In the genomic region with DNA sequence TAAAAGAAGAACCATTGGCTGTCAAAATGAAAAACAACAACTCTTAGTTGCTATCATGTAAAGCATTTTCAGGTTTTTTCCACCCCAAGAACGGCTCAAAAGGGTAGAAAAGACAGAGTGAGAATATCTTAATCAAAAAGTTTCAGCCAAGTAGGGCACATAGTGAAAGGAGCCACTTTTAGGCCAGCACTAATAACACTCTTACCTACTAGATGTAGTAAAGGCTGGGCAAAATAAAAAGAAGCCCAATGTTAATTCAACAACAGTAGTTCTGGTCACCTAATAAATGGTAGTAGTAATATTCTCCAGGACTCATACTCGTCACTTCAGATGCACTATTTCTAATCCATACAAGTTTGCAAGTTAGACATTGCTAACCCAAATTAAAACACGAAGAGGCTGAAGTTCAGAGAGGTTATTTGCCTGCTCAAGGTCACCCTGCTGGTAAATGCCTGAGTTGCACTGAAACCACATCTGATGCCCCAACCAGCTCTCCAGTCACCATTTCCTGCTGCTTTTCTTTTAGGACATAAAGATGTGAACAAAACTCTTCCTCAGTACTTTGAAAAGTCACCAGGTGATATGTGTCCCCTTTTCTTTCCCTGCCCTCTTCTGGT, we compare ENCODE assay signal across 8 cellular contexts. TPM values are rescaled to one million over a fixed set of nuclear protein-coding genes. Genes with fewer than 3 reads are reported as not detected.
DNase-seq lines count a peak whose midpoint lies in the region; ATAC-seq, FAIRE-seq and TF ChIP-seq lines count a peak whose summit lies in the region.
"Had no signal": no experiment of that assay in that cellular context is flagged by ENCODE, and none has a peak within 500 bp of the region (broad histone marks: within the 10 kb centered on the region; RNA-seq: fewer than 3 reads in every experiment).

No MANE protein-coding gene starts in this region.

- peak overlapping the region; percentile 36 for H2AFZ ChIP-seq in GM12878 (ENCODE audit: control insufficient read depth, low read depth, low read length)
- H2AFZ ChIP-seq: parathyroid adenoma had no signal

- H3K27me3 ChIP-seq in GM12878 (replicated peaks in 1 of 2; ENCODE audit: control insufficient read depth in 2 of 2, insufficient read depth in 2 of 2, low read length in 1 of 2) = no peaks in the 10 kb centered on the region
- H3K27me3 ChIP-seq in CD4-positive, alpha-beta T cell (ENCODE audit: control insufficient read depth, insufficient read depth, low read length) = peaks cover 8% of the 10 kb centered on the region

- TF ChIP-seq POLR2A in GM12878 (IDR thresholded peaks at IDR 0.05; ENCODE audit: low read depth, low read length) = no peak

- intact Hi-C loops in GM12878 (cut with micrococcal nuclease; ENCODE audit: unreplicated experiment) = loop anchor here (2.0 kb wide), 1 partner anchor 21 kb away; no protein-coding TSS in a partner anchor
- intact Hi-C loops in CD4-positive, alpha-beta T cell (cut with DNase I, micrococcal nuclease) = no loop called here

- peaks cover 21% of the 10 kb centered on the region for H3K4me1 ChIP-seq in GM12878 (ENCODE audit: control insufficient read depth, insufficient read depth, low read length)
- H3K4me1 ChIP-seq: parathyroid adenoma had no signal

- H3K36me3 Mint-ChIP-seq in CD4-positive, alpha-beta T cell (ENCODE audit: low read depth) = no peaks in the 10 kb centered on the region

- FAIRE-seq in GM12878 (lab: Jason Lieb, UNC) = peak; percentile 92

- 1% methylated on average over 3 of the region's 3 CpGs for WGBS in GM12878 (ENCODE audit: insufficient coverage, insufficient replicate concordance, low lambda C conversion rate, missing lambda C conversion rate)

- peaks cover 36% of the 10 kb centered on the region for H3K27me3 Mint-ChIP-seq in CD4-positive, alpha-beta T cell

- SMC1A ChIA-PET in GM12878 (lab: Charles Lee; ENCODE audit: uncharacterized antibody, unreplicated experiment) = interaction anchor here (0.9 to 7.9 kb wide), 9 partner anchors 9 to 78 kb away, joined by 3 to 72 read pairs (median 9); no protein-coding TSS in a partner anchor

- H3K4me3 Mint-ChIP-seq in CD4-positive, alpha-beta T cell = no peak overlapping the region

- peak; percentile 23 to 59 (median 59); a peak in 5 of 6 replicates for TF ChIP-seq CTCF in GM12878 (IDR thresholded peaks at IDR 0.05 in 2 of 3, conservative IDR thresholded peaks at IDR 0.05 in 1 of 3; ENCODE audit: control insufficient read depth in 2 of 3, extremely low read depth in 1 of 3, insufficient read depth in 1 of 3, low read depth in 3 of 3, low read length in 3 of 3)
- TF ChIP-seq CTCF in CD4-positive, alpha-beta T cell (IDR thresholded peaks at IDR 0.05) = no peak

- H3K27ac ChIP-seq in GM12878 (ENCODE audit: control insufficient read depth, insufficient read depth) = peak overlapping the region; percentile 5
- no peak overlapping the region for H3K27ac ChIP-seq in CD4-positive, alpha-beta T cell (ENCODE audit: low read depth, low read length)
- H3K27ac ChIP-seq: parathyroid adenoma had no signal

- no peaks in the 10 kb centered on the region for H3K9me3 Mint-ChIP-seq in CD4-positive, alpha-beta T cell

- BruUV-seq in GM12878 (replicated peaks; lab: Mats Ljungman, UMichigan) = no TSS peak

- ATAC-seq in GM18498 (IDR thresholded peaks at IDR 0.05; ENCODE audit: unreplicated experiment) (peak; percentile 76), GM21576 (IDR thresholded peaks at IDR 0.05; ENCODE audit: unreplicated experiment) (peak; percentile 62), HG03571 (IDR thresholded peaks at IDR 0.05; ENCODE audit: unreplicated experiment) (peak; percentile 64), GM12878 (peak; percentile 75)
- ATAC-seq in stimulated activated naive CD8-positive, alpha-beta T cell treated with anti-CD3 and anti-CD28 coated beads, Interleukin-15, Interleukin-2, amounts not matched to agents 100 U/mL and 50 U/mL, for 24 hours = peak; percentile 50
- no peak for ATAC-seq in CD4-positive, alpha-beta T cell (ENCODE audit: poor library complexity)

- POLR2A ChIA-PET in GM12878 (lab: Charles Lee) = interaction anchor here (0.6 to 1.6 kb wide), 2 partner anchors 16 to 30 kb away, joined by 3 read pairs; no protein-coding TSS in a partner anchor
- POLR2A ChIA-PET in CD4-positive, alpha-beta T cell (lab: Charles Lee) = no interaction called here

- peak overlapping the region; percentile 41; the same call in 1 of the 2 replicates for H3K4me3 ChIP-seq in GM12878

- in situ Hi-C loops in GM12878 (cut with MboI) = no loop called here

- CTCF ChIA-PET in GM12878 (lab: Yijun Ruan, JAX) = interaction anchor here (0.7 to 5.0 kb wide), 14 partner anchors 7 to 145 kb away, joined by 3 to 35 read pairs (median 6); a partner anchor contains a TSS
- CTCF ChIA-PET in CD4-positive, alpha-beta T cell (lab: Charles Lee) = no interaction called here

- no peaks in the 10 kb centered on the region for H4K20me1 ChIP-seq in GM12878 (ENCODE audit: control insufficient read depth, insufficient read depth)

- H3K9ac ChIP-seq in GM12878 (ENCODE audit: control insufficient read depth, insufficient read depth, low read length) = no peak overlapping the region
- H3K9ac ChIP-seq: parathyroid adenoma had no signal

- no peaks in the 10 kb centered on the region; the same call in 2 of the 3 replicates for H3K9me3 ChIP-seq in GM12878 (replicated peaks; ENCODE audit: control insufficient read depth, insufficient read depth, low read length)
- H3K9me3 ChIP-seq in CD4-positive, alpha-beta T cell (ENCODE audit: control insufficient read depth, low read length) = no peaks in the 10 kb centered on the region

- peak overlapping the region; percentile 1 for H3K4me2 ChIP-seq in GM12878 (ENCODE audit: control insufficient read depth, insufficient read depth)

- peak; percentile 35 for DNase-seq in GM12878 (ENCODE audit: low read depth, low spot score)
- no peak for DNase-seq in stimulated activated naive CD8-positive, alpha-beta T cell treated with anti-CD3 and anti-CD28 coated beads, Interleukin-15, Interleukin-2, amounts not matched to agents 100 U/mL and 50 U/mL, for 24 hours
- no peak for DNase-seq in NCI-H128 (lab: John Stamatoyannopoulos, UW; ENCODE audit: unreplicated experiment)
- DNase-seq in CD4-positive, alpha-beta T cell = no peak

- no peak for TF ChIP-seq EP300 in GM12878 (IDR thresholded peaks at IDR 0.05; ENCODE audit: borderline replicate concordance in 1 of 2, control insufficient read depth in 1 of 2, low read depth in 2 of 2, low read length in 2 of 2)

- peaks cover 93% of the 10 kb centered on the region for H3K79me2 ChIP-seq in GM12878 (ENCODE audit: control insufficient read depth, insufficient read depth, low read length)

- no peaks in the 10 kb centered on the region for H3K4me1 Mint-ChIP-seq in CD4-positive, alpha-beta T cell (ENCODE audit: low read depth)

- TF ChIP-seq RAD21 in GM12878 (IDR thresholded peaks at IDR 0.05; ENCODE audit: insufficient read depth, low read depth, low read length) = peak; percentile 26; the same call in 1 of the 2 replicates

- no peaks in the 10 kb centered on the region for H3K36me3 ChIP-seq in GM12878 (ENCODE audit: control insufficient read depth in 2 of 2, insufficient read depth in 2 of 2, low read length in 1 of 2)

- no peak overlapping the region for H3K27ac Mint-ChIP-seq in CD4-positive, alpha-beta T cell

- RAD21 ChIA-PET in GM12878 (lab: Charles Lee; ENCODE audit: unreplicated experiment) = interaction anchor here (0.9 to 3.0 kb wide), 7 partner anchors 9 to 78 kb away, joined by 3 to 17 read pairs (median 7); no protein-coding TSS in a partner anchor

TF ChIP-seq in GM12878, 131 proteins besides CTCF, POLR2A, EP300 and RAD21 (continues in another document):
- TF ChIP-seq ZNF207 (IDR thresholded peaks at IDR 0.05; ENCODE audit: borderline replicate concordance) (no peak), YY1 (IDR thresholded peaks at IDR 0.05; ENCODE audit: low read depth, low read length) (0 out of 2 replicates have a peak, but pooled peaks have one; percentile 26), EGR1 (IDR thresholded peaks at IDR 0.05; ENCODE audit: borderline replicate concordance in 1 of 2, low read depth in 2 of 2, low read length in 2 of 2) (no peak), NR2F1 (conservative IDR thresholded peaks at IDR 0.05) (peak; percentile 84), RUNX3 (IDR thresholded peaks at IDR 0.05; ENCODE audit: low read length) (peak; percentile 76), ESRRA (IDR thresholded peaks at IDR 0.05; ENCODE audit: low read length) (peak; percentile 94), RELA (IDR thresholded peaks at IDR 0.05; ENCODE audit: borderline replicate concordance, partially characterized antibody) (peak; percentile 35)
- TF ChIP-seq, protein P1, sequence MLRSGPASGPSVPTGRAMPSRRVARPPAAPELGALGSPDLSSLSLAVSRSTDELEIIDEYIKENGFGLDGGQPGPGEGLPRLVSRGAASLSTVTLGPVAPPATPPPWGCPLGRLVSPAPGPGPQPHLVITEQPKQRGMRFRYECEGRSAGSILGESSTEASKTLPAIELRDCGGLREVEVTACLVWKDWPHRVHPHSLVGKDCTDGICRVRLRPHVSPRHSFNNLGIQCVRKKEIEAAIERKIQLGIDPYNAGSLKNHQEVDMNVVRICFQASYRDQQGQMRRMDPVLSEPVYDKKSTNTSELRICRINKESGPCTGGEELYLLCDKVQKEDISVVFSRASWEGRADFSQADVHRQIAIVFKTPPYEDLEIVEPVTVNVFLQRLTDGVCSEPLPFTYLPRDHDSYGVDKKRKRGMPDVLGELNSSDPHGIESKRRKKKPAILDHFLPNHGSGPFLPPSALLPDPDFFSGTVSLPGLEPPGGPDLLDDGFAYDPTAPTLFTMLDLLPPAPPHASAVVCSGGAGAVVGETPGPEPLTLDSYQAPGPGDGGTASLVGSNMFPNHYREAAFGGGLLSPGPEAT (IDR thresholded peaks at IDR 0.05; ENCODE audit: low read depth) = peak; percentile 19; the same call in 1 of the 2 replicates

RNA-seq across cellular contexts. Expression of a gene that starts 7.5 kb away (rescaled TPM):
- 42.8 and 52.3 TPM in 2 replicates for total RNA-seq in GM12878 (2013; cell fraction: nucleolus; rRNA removed)
- total RNA-seq in GM12878 (2014; rRNA removed) (19.4 and 22.0 TPM in 2 replicates), GM12878 (2014; rRNA removed; fragmentation: Illumina TruSeq; extraction: Trizol) (25.2 and 26.2 TPM in 2 replicates), GM12878 (2021) (19.3 and 20.1 TPM in 2 replicates)
- polyA plus RNA-seq in GM12878 (2011; ENCODE audit: low read depth) = 6.4 TPM
- polyA plus RNA-seq in GM12878 (2011; rRNA removed) (11.7 and 12.9 TPM in 2 replicates), GM12878 (2014; fragmentation: Illumina TruSeq; extraction: Trizol) (24.2 and 24.6 TPM in 2 replicates), GM12878 (2014; fragmentation: Nextera tagmentation; extraction: Ambion mirVana) (10 to 100 TPM; 11.1 to 14.6 TPM), GM12878 (2014; rRNA removed) (14.4 TPM in 2 replicates), GM12878 (2016; fragmentation: Nextera tagmentation; extraction: Ambion mirVana) (10 to 100 TPM; 26.6 to 32.4 TPM)
- 9.0 and 12.2 TPM in 2 replicates for polyA plus RNA-seq in GM12878 (2011; cell fraction: cytosol; rRNA removed)
- 12.0 and 16.4 TPM in 2 replicates for polyA plus RNA-seq in GM12878 (2011; cell fraction: nucleus; rRNA removed)
- 9.6 and 12.5 TPM in 2 replicates for polyA plus RNA-seq in GM12878 (2012)
- polyA minus RNA-seq in GM12878 (2011; rRNA and poly(A)+ RNA removed) = 15.4 and 25.7 TPM in 2 replicates
- polyA minus RNA-seq in GM12878 (2011; cell fraction: cytosol; rRNA and poly(A)+ RNA removed) = 10.0 and 15.3 TPM in 2 replicates
- 12.0 and 26.5 TPM in 2 replicates for polyA minus RNA-seq in GM12878 (2011; cell fraction: nucleus; rRNA and poly(A)+ RNA removed)
- total RNA-seq in CD4-positive, alpha-beta T cell = under 1 TPM; 0.28 to 0.36 TPM

Comparison
In these comparisons a context has a peak if more than half of its experiments do, and no peak if none do; other contexts are left out.
1. RNA of a gene that starts 7.5 kb away (total RNA-seq): 19.3 to 52.3 TPM in GM12878; 0.28 to 0.36 TPM in CD4-positive, alpha-beta T cell; every median in the first group is over 10 times any median in the second.